Comparison of ENCODE assay signal across 1 cellular context in the genomic region with DNA sequence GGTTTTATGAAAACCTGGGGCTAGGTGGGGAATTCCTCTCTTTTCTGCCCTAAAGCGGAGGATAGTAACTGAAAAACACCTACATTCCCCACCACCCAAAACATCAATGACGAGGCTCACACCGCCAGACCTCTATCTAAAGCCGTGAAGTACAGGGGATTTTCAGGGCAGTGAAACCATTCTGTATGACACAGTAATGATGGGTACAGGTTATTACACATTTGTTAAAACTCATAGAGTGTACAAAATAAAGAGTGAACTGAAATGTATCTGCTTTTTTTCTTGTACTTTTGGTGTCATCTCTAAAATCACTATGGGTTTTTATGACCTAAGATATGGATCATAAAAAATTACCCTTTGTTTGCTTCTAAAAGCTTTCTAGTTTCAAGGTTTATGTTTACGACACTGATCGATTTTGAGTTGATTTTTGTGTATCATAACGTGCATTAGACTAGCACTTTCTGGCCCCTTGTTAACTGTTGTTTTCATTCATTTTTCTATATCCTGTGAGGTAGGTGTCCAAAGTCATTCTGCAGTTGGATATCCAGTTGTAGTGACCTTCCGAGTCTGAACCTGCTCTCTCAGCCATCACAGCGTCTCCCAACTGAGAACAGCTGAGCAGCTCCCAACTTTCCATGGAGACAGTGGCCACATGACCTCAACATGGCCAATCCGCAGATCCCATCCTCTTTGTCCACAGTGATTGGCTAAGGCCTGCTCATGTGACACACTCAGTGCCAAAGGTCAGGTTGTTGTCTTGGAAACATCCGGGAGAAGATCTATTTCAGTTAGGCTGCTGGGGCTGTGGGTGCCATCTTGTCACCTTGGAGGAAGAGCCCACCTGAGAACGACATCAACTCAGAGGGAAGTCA.
TF ChIP-seq lines count a peak whose summit lies in the region.

No MANE protein-coding gene starts in this region.

TF ChIP-seq in GM12878, 131 proteins besides CTCF, POLR2A, EP300 and RAD21 (continued from another document):
- peak; percentile 75 for TF ChIP-seq ATF7 (IDR thresholded peaks at IDR 0.05; ENCODE audit: low read depth)
TF ChIP-seq in GM12878: peak in this region for 24.
